In the genomic region with DNA sequence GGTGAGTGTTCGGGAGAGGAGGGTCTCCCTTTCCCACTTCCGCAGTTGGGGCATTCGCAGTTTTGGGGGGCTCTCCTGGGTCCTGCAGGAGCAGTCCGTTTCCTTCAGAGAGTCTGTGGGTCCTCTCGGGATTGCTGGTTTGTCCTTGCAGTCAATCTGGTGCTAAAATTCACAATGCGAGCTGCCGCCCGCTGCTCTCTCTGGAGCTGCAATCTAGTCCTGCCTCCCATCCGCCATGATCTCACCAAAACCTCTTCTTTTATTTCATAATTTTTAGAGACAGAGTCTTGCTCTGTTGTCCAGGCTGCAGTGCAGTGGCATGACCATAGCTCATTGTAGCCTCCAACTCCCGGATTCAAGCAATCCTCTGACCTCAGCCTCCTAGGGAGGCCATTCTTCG, we compare ENCODE assay signal across 17 cellular contexts. TPM values are rescaled to one million over a fixed set of nuclear protein-coding genes. Genes with fewer than 3 reads are reported as not detected.
A peak's percentile ranks its signal among the peaks of the same experiment; 100 is the strongest.
DNase-seq lines count a peak whose midpoint lies in the region; ATAC-seq and TF ChIP-seq lines count a peak whose summit lies in the region.
"Had no signal": no experiment of that assay in that cellular context is flagged by ENCODE, and none has a peak within 500 bp of the region (broad histone marks: within the 10 kb centered on the region; RNA-seq: fewer than 3 reads in every experiment).

No MANE protein-coding gene starts in this region.

- H3K79me2 ChIP-seq in SU-DHL-6 (ENCODE audit: insufficient read depth, low read length) = no peaks in the 10 kb centered on the region

- H3K27ac Mint-ChIP-seq in activated naive CD8-positive, alpha-beta T cell treated with anti-CD3 and anti-CD28 coated beads for 36 hours = no peak overlapping the region
- no peak overlapping the region for H3K27ac Mint-ChIP-seq in activated naive CD8-positive, alpha-beta T cell treated with anti-CD3 and anti-CD28 coated beads, Interleukin-2, amount 50 U/mL, for 24 hours
- H3K27ac Mint-ChIP-seq in stimulated activated effector memory CD8-positive, alpha-beta T cell treated with anti-CD3 and anti-CD28 coated beads, Interleukin-12 subunit alpha, Interleukin-12 subunit beta, amount 100 ng/mL, for 72 hours = no peak overlapping the region
- H3K27ac Mint-ChIP-seq in chondrocyte (ENCODE audit: unreplicated experiment) = no peak overlapping the region
- H3K27ac Mint-ChIP-seq: activated T-helper 17 cell treated with anti-CD3 and anti-CD28 coated beads, Interleukin-2, amount 50 U/mL, for 72 hours; CD4-positive, alpha-beta T cell had no signal

- H3F3A ChIP-seq in SU-DHL-6 (ENCODE audit: insufficient read depth) = no peaks in the 10 kb centered on the region

- no peaks in the 10 kb centered on the region for H3K9me2 ChIP-seq in SU-DHL-6 (replicated peaks; ENCODE audit: insufficient read depth, low read length)

- H3K9ac ChIP-seq in SU-DHL-6 (ENCODE audit: low read length) = no peak overlapping the region

- no peak for TF ChIP-seq CTCF in SU-DHL-6 (IDR thresholded peaks at IDR 0.05; ENCODE audit: insufficient read depth, low read length, poor library complexity, severe bottlenecking)
- no peak for TF ChIP-seq CTCF in chondrocyte (IDR thresholded peaks at IDR 0.05)

- no peaks in the 10 kb centered on the region for H3K36me3 ChIP-seq in SU-DHL-6 (ENCODE audit: low read length)
- H3K36me3 ChIP-seq: ovary had no signal

- H3K4me3 ChIP-seq in SU-DHL-6 (ENCODE audit: insufficient read depth, low read length, poor library complexity, severe bottlenecking) (no peak overlapping the region), iPS-11a (ENCODE audit: low read depth, low read length) (peak overlapping the region; percentile 17)
- H3K4me3 ChIP-seq: ovary had no signal

- H3K9me3 ChIP-seq in SU-DHL-6 (ENCODE audit: insufficient read depth, low read length) = no peaks in the 10 kb centered on the region
- H3K9me3 ChIP-seq: ovary had no signal

- H3K4me2 ChIP-seq in SU-DHL-6 (ENCODE audit: low read depth, low read length, poor library complexity, severe bottlenecking) = peak overlapping the region; percentile 50

- no peak overlapping the region for H2AFZ ChIP-seq in SU-DHL-6 (ENCODE audit: low read depth, low read length, severe bottlenecking)

- H3K4me3 Mint-ChIP-seq in activated naive CD8-positive, alpha-beta T cell treated with anti-CD3 and anti-CD28 coated beads for 36 hours = peak overlapping the region; percentile 73
- H3K4me3 Mint-ChIP-seq in activated naive CD8-positive, alpha-beta T cell treated with anti-CD3 and anti-CD28 coated beads, Interleukin-2, amount 50 U/mL, for 24 hours = no peak overlapping the region
- peak overlapping the region; percentile 63 for H3K4me3 Mint-ChIP-seq in stimulated activated effector memory CD8-positive, alpha-beta T cell treated with anti-CD3 and anti-CD28 coated beads, Interleukin-12 subunit alpha, Interleukin-12 subunit beta, amount 100 ng/mL, for 72 hours
- no peak overlapping the region for H3K4me3 Mint-ChIP-seq in chondrocyte (ENCODE audit: unreplicated experiment)

- H4K20me1 ChIP-seq in SU-DHL-6 (ENCODE audit: low read depth, low read length) = no peaks in the 10 kb centered on the region

- no peaks in the 10 kb centered on the region for H3K27me3 ChIP-seq in SU-DHL-6 (ENCODE audit: low read length)
- H3K27me3 ChIP-seq: ovary had no signal

- no peak for ATAC-seq in activated naive CD8-positive, alpha-beta T cell treated with anti-CD3 and anti-CD28 coated beads, Interleukin-2, amount 50 U/mL, for 24 hours
- ATAC-seq in stimulated activated effector memory CD8-positive, alpha-beta T cell treated with anti-CD3 and anti-CD28 coated beads, Interleukin-12 subunit alpha, Interleukin-12 subunit beta, amount 100 ng/mL, for 72 hours = no peak
- ATAC-seq in HG03280 (IDR thresholded peaks at IDR 0.05; ENCODE audit: unreplicated experiment) = no peak
- ATAC-seq: activated T-helper 17 cell treated with anti-CD3 and anti-CD28 coated beads, Interleukin-2, amount 50 U/mL, for 72 hours had no signal

- no peaks in the 10 kb centered on the region for H3K27me3 Mint-ChIP-seq in activated naive CD8-positive, alpha-beta T cell treated with anti-CD3 and anti-CD28 coated beads for 36 hours
- no peaks in the 10 kb centered on the region for H3K27me3 Mint-ChIP-seq in activated naive CD8-positive, alpha-beta T cell treated with anti-CD3 and anti-CD28 coated beads, Interleukin-2, amount 50 U/mL, for 24 hours
- H3K27me3 Mint-ChIP-seq in chondrocyte (ENCODE audit: low read depth) = no peaks in the 10 kb centered on the region
- H3K27me3 Mint-ChIP-seq: activated T-helper 17 cell treated with anti-CD3 and anti-CD28 coated beads, Interleukin-2, amount 50 U/mL, for 72 hours; CD4-positive, alpha-beta T cell had no signal

- no peak overlapping the region for H3K27ac ChIP-seq in SU-DHL-6 (ENCODE audit: low read depth, low read length)
- H3K27ac ChIP-seq: ovary had no signal

- no peaks in the 10 kb centered on the region for H3K9me3 Mint-ChIP-seq in activated naive CD8-positive, alpha-beta T cell treated with anti-CD3 and anti-CD28 coated beads for 36 hours
- H3K9me3 Mint-ChIP-seq in activated naive CD8-positive, alpha-beta T cell treated with anti-CD3 and anti-CD28 coated beads, Interleukin-2, amount 50 U/mL, for 24 hours = no peaks in the 10 kb centered on the region
- no peaks in the 10 kb centered on the region for H3K9me3 Mint-ChIP-seq in stimulated activated effector memory CD8-positive, alpha-beta T cell treated with anti-CD3 and anti-CD28 coated beads, Interleukin-12 subunit alpha, Interleukin-12 subunit beta, amount 100 ng/mL, for 72 hours
- H3K9me3 Mint-ChIP-seq in chondrocyte (ENCODE audit: low read depth) = no peaks in the 10 kb centered on the region
- H3K9me3 Mint-ChIP-seq: activated T-helper 17 cell treated with anti-CD3 and anti-CD28 coated beads, Interleukin-2, amount 50 U/mL, for 72 hours; CD4-positive, alpha-beta T cell had no signal

- peaks cover 22% of the 10 kb centered on the region for H3K36me3 Mint-ChIP-seq in activated naive CD8-positive, alpha-beta T cell treated with anti-CD3 and anti-CD28 coated beads for 36 hours
- peaks cover 15% of the 10 kb centered on the region for H3K36me3 Mint-ChIP-seq in activated naive CD8-positive, alpha-beta T cell treated with anti-CD3 and anti-CD28 coated beads, Interleukin-2, amount 50 U/mL, for 24 hours (ENCODE audit: low read depth)
- H3K36me3 Mint-ChIP-seq in stimulated activated effector memory CD8-positive, alpha-beta T cell treated with anti-CD3 and anti-CD28 coated beads, Interleukin-12 subunit alpha, Interleukin-12 subunit beta, amount 100 ng/mL, for 72 hours = no peaks in the 10 kb centered on the region
- peaks cover 2% of the 10 kb centered on the region for H3K36me3 Mint-ChIP-seq in chondrocyte (ENCODE audit: low read depth)

- peaks cover 13% of the 10 kb centered on the region for H3K4me1 Mint-ChIP-seq in activated naive CD8-positive, alpha-beta T cell treated with anti-CD3 and anti-CD28 coated beads for 36 hours
- peaks cover 6% of the 10 kb centered on the region for H3K4me1 Mint-ChIP-seq in activated naive CD8-positive, alpha-beta T cell treated with anti-CD3 and anti-CD28 coated beads, Interleukin-2, amount 50 U/mL, for 24 hours
- H3K4me1 Mint-ChIP-seq in stimulated activated effector memory CD8-positive, alpha-beta T cell treated with anti-CD3 and anti-CD28 coated beads, Interleukin-12 subunit alpha, Interleukin-12 subunit beta, amount 100 ng/mL, for 72 hours = peaks cover 15% of the 10 kb centered on the region
- peaks cover 8% of the 10 kb centered on the region for H3K4me1 Mint-ChIP-seq in chondrocyte (ENCODE audit: low read depth)

- no peak for DNase-seq in activated naive CD8-positive, alpha-beta T cell treated with anti-CD3 and anti-CD28 coated beads for 36 hours
- DNase-seq in activated naive CD8-positive, alpha-beta T cell treated with anti-CD3 and anti-CD28 coated beads, Interleukin-2, amount 50 U/mL, for 24 hours = no peak
- no peak for DNase-seq in stimulated activated effector memory CD8-positive, alpha-beta T cell treated with anti-CD3 and anti-CD28 coated beads, Interleukin-12 subunit alpha, Interleukin-12 subunit beta, amount 100 ng/mL, for 72 hours (ENCODE audit: low spot score in 2 of 2)
- DNase-seq in DMS 273 (lab: John Stamatoyannopoulos, UW; ENCODE audit: unreplicated experiment) = no peak
- DNase-seq in chondrocyte (ENCODE audit: low spot score) = no peak
- DNase-seq: CD4-positive, alpha-beta T cell; DMS79; hippocampal formation; IMR-90; NCI-H1930; ovary; stimulated activated CD4-positive, alpha-beta T cell treated with anti-CD3 and anti-CD28 coated beads, Interleukin-1b, Interleukin-23, amount 100 ng/mL, for 48 hours; SW 1271 had no signal

RNA-seq across cellular contexts. Expression of gene RNFT2, which starts 22.5 kb away (rescaled TPM):
- 10 to 100 TPM; 14.8 to 16.9 TPM for total RNA-seq in activated naive CD8-positive, alpha-beta T cell treated with anti-CD3 and anti-CD28 coated beads for 36 hours
- 5.1 to 9.8 TPM (median 6.6 TPM) in 3 replicates for total RNA-seq in chondrocyte

RNA-seq across cellular contexts. Expression of gene SPRING1, which starts 22.8 kb away (rescaled TPM):
- total RNA-seq in activated naive CD8-positive, alpha-beta T cell treated with anti-CD3 and anti-CD28 coated beads for 36 hours = 10 to 100 TPM; 25.4 to 28.0 TPM
- 31.4 to 37.3 TPM (median 35.5 TPM) in 3 replicates for total RNA-seq in chondrocyte

Comparison
In these comparisons a context has a peak if more than half of its experiments do, and no peak if none do; other contexts are left out.
1. H3K4me3 Mint-ChIP-seq: peak in activated naive CD8-positive, alpha-beta T cell treated with anti-CD3 and anti-CD28 coated beads for 36 hours (single experiment) and stimulated activated effector memory CD8-positive, alpha-beta T cell treated with anti-CD3 and anti-CD28 coated beads, Interleukin-12 subunit alpha, Interleukin-12 subunit beta, amount 100 ng/mL, for 72 hours (single experiment); none in activated naive CD8-positive, alpha-beta T cell treated with anti-CD3 and anti-CD28 coated beads, Interleukin-2, amount 50 U/mL, for 24 hours (single experiment) and chondrocyte (single experiment).